8 cellular contexts compared by ENCODE assay signal in genomic region chr12:6229823-6230222, GRCh38. TPM values are rescaled to one million over a fixed set of nuclear protein-coding genes. Genes with fewer than 3 reads are reported as not detected.
A peak's percentile ranks its signal among the peaks of the same experiment; 100 is the strongest.
DNase-seq lines count a peak whose midpoint lies in the region; ATAC-seq and TF ChIP-seq lines count a peak whose summit lies in the region.

No MANE protein-coding gene starts in this region.

- H3K9me3 ChIP-seq in colonic mucosa: no peaks in the 10 kb centered on the region
- H3K9me3 ChIP-seq in mucosa of rectum (ENCODE audit: control insufficient read depth in 2 of 2, low read length in 2 of 2): no peaks in the 10 kb centered on the region
- no peaks in the 10 kb centered on the region for H3K9me3 ChIP-seq in vagina

- intact Hi-C loops in colonic mucosa (cut with DNase I) (loop anchor here (2.0 to 5.0 kb wide), 2 partner anchors 29 to 47 kb away; partner anchors contain the start of gene CD9), vagina (cut with DNase I) (loop anchor here (5.0 kb wide), 1 partner anchor 33 kb away; no protein-coding TSS in a partner anchor)

- TF ChIP-seq POLR2A in vagina (IDR thresholded peaks at IDR 0.05): no peak

- H3K27me3 ChIP-seq in colonic mucosa (no peaks in the 10 kb centered on the region), mucosa of rectum (ENCODE audit: control insufficient read depth in 2 of 2, insufficient read depth in 2 of 2, low read length in 2 of 2) (no peaks in the 10 kb centered on the region), vagina (no peaks in the 10 kb centered on the region)

- DNase-seq in AG10803 (ENCODE audit: low read depth) (peak; percentile 86), NOMO-1 (lab: John Stamatoyannopoulos, UW; ENCODE audit: unreplicated experiment in 2 of 2) (peak; percentile 27 to 60), colonic mucosa (peak; percentile 71), vagina (ENCODE audit: extremely low spot score in 2 of 2) (peak in 1 of 2 donors; percentile 97), GM10266 (ENCODE audit: extremely low spot score) (no peak)

- H3K4me1 ChIP-seq in colonic mucosa (peaks cover 82% of the 10 kb centered on the region), mucosa of rectum (ENCODE audit: control insufficient read depth in 2 of 2, insufficient read depth in 2 of 2, low read length in 2 of 2) (peaks cover 95 to 100% of the 10 kb centered on the region in 2 donors), vagina (peaks cover 100% of the 10 kb centered on the region)

- no peaks in the 10 kb centered on the region for H3K36me3 ChIP-seq in colonic mucosa
- H3K36me3 ChIP-seq in mucosa of rectum (ENCODE audit: control insufficient read depth in 2 of 2, insufficient read depth in 2 of 2, low read length in 2 of 2): peaks cover 32 to 33% of the 10 kb centered on the region in 2 donors
- H3K36me3 ChIP-seq in vagina: peaks cover 0 to 23% of the 10 kb centered on the region in 2 donors

- peak overlapping the region; percentile 21; the same call in 1 of the 2 replicates for H3K4me3 ChIP-seq in AG10803 (ENCODE audit: low read length)
- H3K4me3 ChIP-seq in colonic mucosa: no peak overlapping the region
- peak overlapping the region in 1 of 2 donors; percentile 45 for H3K4me3 ChIP-seq in mucosa of rectum (ENCODE audit: low read length in 2 of 2)
- peak overlapping the region; percentile 2 to 3 for H3K4me3 ChIP-seq in vagina

- H3K9ac ChIP-seq in colonic mucosa (ENCODE audit: low read depth in 2 of 2, low read length in 2 of 2): peak overlapping the region; percentile 62 to 93
- peak overlapping the region; percentile 68 to 74 for H3K9ac ChIP-seq in mucosa of rectum (ENCODE audit: low read depth in 1 of 2, low read length in 2 of 2)

- no peak for TF ChIP-seq CTCF in AG10803 (conservative IDR thresholded peaks at IDR 0.05; ENCODE audit: low read length)
- no peak for TF ChIP-seq CTCF in colonic mucosa (IDR thresholded peaks at IDR 0.05)
- no peak for TF ChIP-seq CTCF in vagina (IDR thresholded peaks at IDR 0.05)
- TF ChIP-seq CTCF in GM10266 (IDR thresholded peaks at IDR 0.05; ENCODE audit: control insufficient read depth, insufficient read depth, low read depth, missing control alignments): no peak

- ATAC-seq in HG02840 (IDR thresholded peaks at IDR 0.05; ENCODE audit: low FRiP score, unreplicated experiment) (no peak), GM18517 (IDR thresholded peaks at IDR 0.05; ENCODE audit: unreplicated experiment) (no peak)

- H3K27ac ChIP-seq in colonic mucosa: peak overlapping the region; percentile 92
- H3K27ac ChIP-seq in mucosa of rectum (ENCODE audit: low read depth in 2 of 2, low read length in 2 of 2): peak overlapping the region; percentile 96 to 98
- H3K27ac ChIP-seq in vagina: peak overlapping the region; percentile 93

RNA-seq across cellular contexts. Expression of gene CD9, which starts 29.6 kb away (rescaled TPM):
- total RNA-seq in colonic mucosa (100 to 1,000 TPM; 589 to 665 TPM), vagina (366 TPM)
